17 cellular contexts compared by ENCODE assay signal in the genomic region with DNA sequence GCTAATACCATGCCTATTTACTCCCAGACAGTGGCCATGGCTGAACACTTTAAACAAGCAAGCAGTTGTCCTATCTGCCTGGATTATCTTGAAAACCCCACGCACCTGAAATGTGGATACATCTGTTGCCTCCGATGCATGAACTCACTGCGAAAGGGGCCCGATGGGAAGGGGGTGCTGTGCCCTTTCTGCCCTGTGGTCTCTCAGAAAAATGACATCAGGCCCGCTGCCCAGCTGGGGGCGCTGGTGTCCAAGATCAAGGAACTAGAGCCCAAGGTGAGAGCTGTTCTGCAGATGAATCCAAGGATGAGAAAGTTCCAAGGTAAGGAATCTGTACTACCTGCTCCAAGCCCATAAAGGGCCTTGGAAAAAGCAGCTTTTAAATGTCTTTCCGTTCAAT. TPM values are rescaled to one million over a fixed set of nuclear protein-coding genes. Genes with fewer than 3 reads are reported as not detected.
A peak's percentile ranks its signal among the peaks of the same experiment; 100 is the strongest.
DNase-seq lines count a peak whose midpoint lies in the region; ATAC-seq, FAIRE-seq and TF ChIP-seq lines count a peak whose summit lies in the region.
"Had no signal": no experiment of that assay in that cellular context is flagged by ENCODE, and none has a peak within 500 bp of the region (broad histone marks: within the 10 kb centered on the region; RNA-seq: fewer than 3 reads in every experiment).

No MANE protein-coding gene starts in this region.

- whole genome bisulfite sequencing in right lobe of liver (ENCODE audit: insufficient coverage, low coverage, low lambda C conversion rate, missing lambda C conversion rate): 18% methylated on average over 7 of the region's 7 CpGs
- 23 to 32% methylated on average over 7 of the region's 7 CpGs for WGBS in pancreas, 2 donors

- H2AFZ ChIP-seq in PC-3 (ENCODE audit: low read length): no peak overlapping the region

- H3K9me3 Mint-ChIP-seq in activated CD4-positive, alpha-beta memory T cell treated with anti-CD3 and anti-CD28 coated beads for 36 hours: no peaks in the 10 kb centered on the region
- no peaks in the 10 kb centered on the region for H3K9me3 Mint-ChIP-seq in activated CD4-positive, alpha-beta memory T cell treated with anti-CD3 and anti-CD28 coated beads, Interleukin-2, amount 10 ng/mL, durations not matched to agents 7 days and 5 days
- H3K9me3 Mint-ChIP-seq: central memory CD8-positive, alpha-beta T cell had no signal

- no peaks in the 10 kb centered on the region for H3K79me2 ChIP-seq in PC-3 (ENCODE audit: low read length)

- H3K27ac ChIP-seq in PC-3 (ENCODE audit: low read length) (no peak overlapping the region), right lobe of liver (no peak overlapping the region), pancreas (no peak overlapping the region)
- H3K27ac ChIP-seq: esophagus muscularis mucosa had no signal

- no TSS peak for BruUV-seq in PC-3 (replicated peaks; lab: Mats Ljungman, UMichigan)

- no peak overlapping the region for H3K9ac ChIP-seq in PC-3 (ENCODE audit: low read length)

- CTCF ChIA-PET in activated CD4-positive, alpha-beta memory T cell treated with anti-CD3 and anti-CD28 coated beads for 36 hours (lab: Charles Lee): interaction anchor here (0.5 kb wide), 1 partner anchor 823 kb away, joined by 3 read pairs; no protein-coding TSS in a partner anchor
- CTCF ChIA-PET in activated CD4-positive, alpha-beta memory T cell treated with anti-CD3 and anti-CD28 coated beads, Interleukin-2, amount 10 ng/mL, durations not matched to agents 7 days and 5 days (lab: Charles Lee): no interaction called here
- CTCF ChIA-PET in HEK293T (lab: Yijun Ruan, JAX) (no interaction called here), PC-3 (lab: Charles Lee) (no interaction called here)

- no peaks in the 10 kb centered on the region for H3K4me1 Mint-ChIP-seq in activated CD4-positive, alpha-beta memory T cell treated with anti-CD3 and anti-CD28 coated beads for 36 hours (ENCODE audit: low read depth)
- no peaks in the 10 kb centered on the region for H3K4me1 Mint-ChIP-seq in activated CD4-positive, alpha-beta memory T cell treated with anti-CD3 and anti-CD28 coated beads, Interleukin-2, amount 10 ng/mL, durations not matched to agents 7 days and 5 days
- H3K4me1 Mint-ChIP-seq: central memory CD8-positive, alpha-beta T cell; T-cell had no signal

- H3K36me3 ChIP-seq in PC-3 (ENCODE audit: low read depth, low read length) (no peaks in the 10 kb centered on the region), right lobe of liver (no peaks in the 10 kb centered on the region), pancreas (no peaks in the 10 kb centered on the region)
- H3K36me3 ChIP-seq: esophagus muscularis mucosa had no signal

- TF ChIP-seq CTCF in PC-3 (conservative IDR thresholded peaks at IDR 0.05; ENCODE audit: low read depth, low read length) (peak; percentile 66), right lobe of liver (IDR thresholded peaks at IDR 0.05) (peak; percentile 13 to 36 (median 17)), pancreas (IDR thresholded peaks at IDR 0.05) (peak in 1 of 4 donors; percentile 8)

- H4K20me1 ChIP-seq in PC-3 (ENCODE audit: low read length): no peaks in the 10 kb centered on the region

- ATAC-seq in PC-3 (no peak), right lobe of liver (no peak), pancreas (no peak)
- ATAC-seq: T-cell had no signal

- H3K4me1 ChIP-seq in PC-3 (ENCODE audit: insufficient read depth, low read length) (no peaks in the 10 kb centered on the region), right lobe of liver (no peaks in the 10 kb centered on the region), pancreas (no peaks in the 10 kb centered on the region)
- H3K4me1 ChIP-seq: esophagus muscularis mucosa had no signal

- H3K36me3 Mint-ChIP-seq in activated CD4-positive, alpha-beta memory T cell treated with anti-CD3 and anti-CD28 coated beads for 36 hours: no peaks in the 10 kb centered on the region
- H3K36me3 Mint-ChIP-seq in activated CD4-positive, alpha-beta memory T cell treated with anti-CD3 and anti-CD28 coated beads, Interleukin-2, amount 10 ng/mL, durations not matched to agents 7 days and 5 days (ENCODE audit: low read depth): no peaks in the 10 kb centered on the region
- H3K36me3 Mint-ChIP-seq: T-cell had no signal

- no peak for TF ChIP-seq POLR2A in right lobe of liver (IDR thresholded peaks at IDR 0.05)

- peaks cover 29% of the 10 kb centered on the region for H3K27me3 Mint-ChIP-seq in activated CD4-positive, alpha-beta memory T cell treated with anti-CD3 and anti-CD28 coated beads for 36 hours
- no peaks in the 10 kb centered on the region for H3K27me3 Mint-ChIP-seq in activated CD4-positive, alpha-beta memory T cell treated with anti-CD3 and anti-CD28 coated beads, Interleukin-2, amount 10 ng/mL, durations not matched to agents 7 days and 5 days

- POLR2A ChIA-PET in activated CD4-positive, alpha-beta memory T cell treated with anti-CD3 and anti-CD28 coated beads for 36 hours (lab: Charles Lee): no interaction called here
- POLR2A ChIA-PET in activated CD4-positive, alpha-beta memory T cell treated with anti-CD3 and anti-CD28 coated beads, Interleukin-2, amount 10 ng/mL, durations not matched to agents 7 days and 5 days (lab: Charles Lee): no interaction called here
- POLR2A ChIA-PET in HEK293T (lab: Yijun Ruan, JAX) (interaction anchor here (0.7 kb wide), 1 partner anchor 156 kb away, joined by 3 read pairs; no protein-coding TSS in a partner anchor), PC-3 (lab: Charles Lee; ENCODE audit: unreplicated experiment) (no interaction called here)

- no peak for FAIRE-seq in pancreas (lab: Jason Lieb, UNC)

- H3K4me2 ChIP-seq in PC-3 (ENCODE audit: low read length): no peak overlapping the region

- peak; percentile 17 for DNase-seq in activated CD4-positive, alpha-beta memory T cell treated with anti-CD3 and anti-CD28 coated beads for 36 hours
- DNase-seq in activated CD4-positive, alpha-beta memory T cell treated with anti-CD3 and anti-CD28 coated beads, Interleukin-2, amount 10 ng/mL, durations not matched to agents 7 days and 5 days: no peak
- DNase-seq in HEK293T (ENCODE audit: extremely low spot score) (peak; percentile 13), PC-3 (peak; percentile 30), right lobe of liver (no peak), LoVo (ENCODE audit: low spot score) (no peak), cerebellum (ENCODE audit: low spot score) (no peak), pancreas (no peak)
- DNase-seq: activated naive CD4-positive, alpha-beta T cell treated with Interleukin-2 at 50 U/mL for 16 hours; hypothalamus; mesenchymal stem cell; NCI-H1105 treated with DMSO at 0.1 percent for 48 hours; T-cell had no signal

- H3K4me3 Mint-ChIP-seq in activated CD4-positive, alpha-beta memory T cell treated with anti-CD3 and anti-CD28 coated beads for 36 hours: no peak overlapping the region
- H3K4me3 Mint-ChIP-seq in activated CD4-positive, alpha-beta memory T cell treated with anti-CD3 and anti-CD28 coated beads, Interleukin-2, amount 10 ng/mL, durations not matched to agents 7 days and 5 days: no peak overlapping the region
- H3K4me3 Mint-ChIP-seq: central memory CD8-positive, alpha-beta T cell; T-cell had no signal

- H3K9me2 ChIP-seq in PC-3 (replicated peaks; ENCODE audit: low read length): no peaks in the 10 kb centered on the region

- H3K27me3 ChIP-seq in PC-3 (ENCODE audit: low read length) (peaks cover 79% of the 10 kb centered on the region), right lobe of liver (no peaks in the 10 kb centered on the region), pancreas (peaks cover 0 to 4% (median 0%) of the 10 kb centered on the region in 4 donors)

- no peaks in the 10 kb centered on the region for H3F3A ChIP-seq in PC-3 (ENCODE audit: low read length, unreplicated experiment)

- intact Hi-C loops in activated CD4-positive, alpha-beta memory T cell treated with anti-CD3 and anti-CD28 coated beads for 36 hours (cut with micrococcal nuclease): no loop called here
- intact Hi-C loops in PC-3 (cut with micrococcal nuclease): no loop called here
- intact Hi-C loops in right lobe of liver (cut with DNase I): no loop called here
- intact Hi-C loops in pancreas (cut with DNase I): no loop called here

- H3K4me3 ChIP-seq in PC-3 (ENCODE audit: low read length) (no peak overlapping the region), right lobe of liver (no peak overlapping the region), pancreas (no peak overlapping the region)
- H3K4me3 ChIP-seq: esophagus muscularis mucosa had no signal

- no peak overlapping the region for H3K27ac Mint-ChIP-seq in activated CD4-positive, alpha-beta memory T cell treated with anti-CD3 and anti-CD28 coated beads for 36 hours
- no peak overlapping the region for H3K27ac Mint-ChIP-seq in activated CD4-positive, alpha-beta memory T cell treated with anti-CD3 and anti-CD28 coated beads, Interleukin-2, amount 10 ng/mL, durations not matched to agents 7 days and 5 days
- H3K27ac Mint-ChIP-seq: T-cell had no signal

- H3K9me3 ChIP-seq in PC-3 (ENCODE audit: low read length) (no peaks in the 10 kb centered on the region), right lobe of liver (no peaks in the 10 kb centered on the region), pancreas (no peaks in the 10 kb centered on the region)
- H3K9me3 ChIP-seq: esophagus muscularis mucosa had no signal

RNA-seq across cellular contexts. Expression of gene RFPL4AL1, which starts 8.6 kb away (rescaled TPM):
- total RNA-seq in activated CD4-positive, alpha-beta memory T cell treated with anti-CD3 and anti-CD28 coated beads for 36 hours: not detected
- total RNA-seq in activated CD4-positive, alpha-beta memory T cell treated with anti-CD3 and anti-CD28 coated beads, Interleukin-2, amount 10 ng/mL, durations not matched to agents 7 days and 5 days: not detected
- total RNA-seq in PC-3 (2014; rRNA removed) (not detected in 2 replicates), right lobe of liver (under 1 TPM in 2 of 6 experiments, not detected in 4; 0.57 to 0.79 TPM), cerebellum (not detected), pancreas (not detected)
- polyA plus RNA-seq in pancreas: not detected
- total RNA-seq: esophagus muscularis mucosa, omental fat pad, T-cell had no signal

RNA-seq across cellular contexts. Expression of gene RFPL4A, which starts 18.6 kb away (rescaled TPM):
- total RNA-seq in activated CD4-positive, alpha-beta memory T cell treated with anti-CD3 and anti-CD28 coated beads for 36 hours: not detected
- not detected for total RNA-seq in activated CD4-positive, alpha-beta memory T cell treated with anti-CD3 and anti-CD28 coated beads, Interleukin-2, amount 10 ng/mL, durations not matched to agents 7 days and 5 days
- total RNA-seq in PC-3 (2014; rRNA removed) (not detected in 2 replicates), right lobe of liver (under 1 TPM in 4 of 6 experiments, not detected in 2; 0.31 to 0.99 (median 0.39) TPM), cerebellum (not detected), pancreas (under 1 TPM in 2 of 6 donors, not detected in 4; 0.17 to 0.75 TPM)
- under 1 TPM in 1 of 2 donors, not detected in 1; 0.70 TPM for polyA plus RNA-seq in pancreas
- total RNA-seq: esophagus muscularis mucosa, omental fat pad, T-cell had no signal

RNA-seq across cellular contexts. Expression of gene NLRP9, which starts 39.3 kb away (rescaled TPM):
- total RNA-seq in activated CD4-positive, alpha-beta memory T cell treated with anti-CD3 and anti-CD28 coated beads for 36 hours: not detected
- not detected for total RNA-seq in activated CD4-positive, alpha-beta memory T cell treated with anti-CD3 and anti-CD28 coated beads, Interleukin-2, amount 10 ng/mL, durations not matched to agents 7 days and 5 days
- not detected in 2 replicates for total RNA-seq in PC-3 (2014; rRNA removed)
- total RNA-seq in right lobe of liver: not detected
- total RNA-seq in cerebellum: not detected
- under 1 TPM in 2 of 6 donors, not detected in 4; 0.09 to 0.12 TPM for total RNA-seq in pancreas
- polyA plus RNA-seq in pancreas: under 1 TPM; 0.04 to 0.05 TPM
- total RNA-seq: esophagus muscularis mucosa, G401, omental fat pad, T-cell had no signal

RNA-seq across cellular contexts. Expression of gene NLRP11, which starts 54.3 kb away (rescaled TPM):
- total RNA-seq in activated CD4-positive, alpha-beta memory T cell treated with anti-CD3 and anti-CD28 coated beads for 36 hours: not detected
- total RNA-seq in activated CD4-positive, alpha-beta memory T cell treated with anti-CD3 and anti-CD28 coated beads, Interleukin-2, amount 10 ng/mL, durations not matched to agents 7 days and 5 days: not detected
- total RNA-seq in PC-3 (2014; rRNA removed) (0.15 and 0.23 TPM in 2 replicates), right lobe of liver (under 1 TPM; 0.22 to 0.92 (median 0.25) TPM), cerebellum (0.27 TPM), pancreas (under 1 TPM in 5 of 6 donors, not detected in 1; 0.06 to 0.22 (median 0.14) TPM)
- under 1 TPM; 0.04 to 0.09 TPM for polyA plus RNA-seq in pancreas
- total RNA-seq: esophagus muscularis mucosa, omental fat pad, T-cell had no signal

RNA-seq across cellular contexts. Expression of gene NLRP4, which starts 58.8 kb away (rescaled TPM):
- not detected for total RNA-seq in activated CD4-positive, alpha-beta memory T cell treated with anti-CD3 and anti-CD28 coated beads for 36 hours
- not detected for total RNA-seq in activated CD4-positive, alpha-beta memory T cell treated with anti-CD3 and anti-CD28 coated beads, Interleukin-2, amount 10 ng/mL, durations not matched to agents 7 days and 5 days
- total RNA-seq in PC-3 (2014; rRNA removed) (not detected in 2 replicates), right lobe of liver (not detected), cerebellum (not detected), pancreas (not detected)
- not detected for polyA plus RNA-seq in pancreas
- total RNA-seq: esophagus muscularis mucosa, omental fat pad, T-cell had no signal

Comparison
In these comparisons a context has a peak if more than half of its experiments do, and no peak if none do; other contexts are left out.
1. DNase-seq: peak in activated CD4-positive, alpha-beta memory T cell treated with anti-CD3 and anti-CD28 coated beads for 36 hours (single experiment), HEK293T (single experiment) and PC-3 (single experiment); none in activated CD4-positive, alpha-beta memory T cell treated with anti-CD3 and anti-CD28 coated beads, Interleukin-2, amount 10 ng/mL, durations not matched to agents 7 days and 5 days (single experiment), right lobe of liver (0 of 3), LoVo (single experiment), cerebellum (single experiment) and pancreas (0 of 6).